ENCODE assay signal across 27 cellular contexts in genomic region chr2:126733795-126734194, GRCh38.
"Had no signal": no experiment of that assay in that cellular context is flagged by ENCODE, and none has a peak within 500 bp of the region (broad histone marks: within the 10 kb centered on the region; RNA-seq: fewer than 3 reads in every experiment).

No MANE protein-coding gene starts in this region.

- H3K9me3 ChIP-seq: colonic mucosa, esophagus muscularis mucosa, esophagus squamous epithelium, gastrocnemius medialis, gastroesophageal sphincter, heart left ventricle, heart right ventricle had no signal

- FAIRE-seq: colon, endometrium, endothelial cell of umbilical vein, frontal cortex had no signal

- ATAC-seq: effector memory CD8-positive, alpha-beta T cell; esophagus mucosa; foreskin keratinocyte; gastrocnemius medialis; gastroesophageal sphincter; heart left ventricle; heart right ventricle had no signal

- H3K27me3 ChIP-seq: colonic mucosa, dorsolateral prefrontal cortex, esophagus muscularis mucosa, esophagus squamous epithelium, foreskin keratinocyte, gastrocnemius medialis, gastroesophageal sphincter, heart left ventricle, heart right ventricle had no signal

- DNase-seq: colonic mucosa; cortex of kidney; dermis blood vessel endothelial cell; dorsolateral prefrontal cortex; effector CD4-positive, alpha-beta T cell; effector CD8-positive, alpha-beta T cell; effector memory CD4-positive, alpha-beta T cell; effector memory CD8-positive, alpha-beta T cell; endodermal cell; erythroblast; esophagus squamous epithelium; foreskin fibroblast; foreskin keratinocyte; foreskin melanocyte; gastrocnemius medialis; glutamatergic neuron; heart left ventricle; heart right ventricle had no signal

- H3K36me3 ChIP-seq: colonic mucosa, esophagus muscularis mucosa, esophagus squamous epithelium, gastrocnemius medialis, gastroesophageal sphincter, heart left ventricle, heart right ventricle had no signal

- H3K4me1 ChIP-seq: colonic mucosa, esophagus muscularis mucosa, esophagus squamous epithelium, foreskin keratinocyte, gastrocnemius medialis, gastroesophageal sphincter had no signal

- H3K27ac ChIP-seq: colonic mucosa, coronary artery, dorsolateral prefrontal cortex, epithelial cell of prostate, esophagus muscularis mucosa, esophagus squamous epithelium, foreskin keratinocyte, gastrocnemius medialis, gastroesophageal sphincter, heart left ventricle, heart right ventricle had no signal

- H3K4me3 ChIP-seq: colonic mucosa, coronary artery, dorsolateral prefrontal cortex, esophagus muscularis mucosa, esophagus squamous epithelium, gastrocnemius medialis, gastroesophageal sphincter, heart left ventricle, heart right ventricle had no signal
